ENCODE assay signal across 21 cellular contexts in genomic region chr19:42367929-42368328, GRCh38. TPM values are rescaled to one million over a fixed set of nuclear protein-coding genes. Genes with fewer than 3 reads are reported as not detected.
A peak's percentile ranks its signal among the peaks of the same experiment; 100 is the strongest.
DNase-seq lines count a peak whose midpoint lies in the region; ATAC-seq, FAIRE-seq and TF ChIP-seq lines count a peak whose summit lies in the region.
"Had no signal": no experiment of that assay in that cellular context is flagged by ENCODE, and none has a peak within 500 bp of the region (broad histone marks: within the 10 kb centered on the region; RNA-seq: fewer than 3 reads in every experiment).

No MANE protein-coding gene starts in this region.

- peaks cover 5 to 13% (median 6%) of the 10 kb centered on the region in 4 experiments; a peak in 7 of 8 replicates for H3K36me3 ChIP-seq in H1 (ENCODE audit: control insufficient read depth in 2 of 4, insufficient read depth in 4 of 4, low read length in 3 of 4)

- no peak overlapping the region for H3K4me3 Mint-ChIP-seq in stimulated activated naive CD8-positive, alpha-beta T cell treated with anti-CD3 and anti-CD28 coated beads, Interleukin-15, amount 100 ng/mL, for 72 hours
- H3K4me3 Mint-ChIP-seq in memory B cell (no peak overlapping the region), HFFc6 (no peak overlapping the region)
- H3K4me3 Mint-ChIP-seq in stimulated activated naive B cell treated with anti-CD40 and anti-IgM and Interleukin-4, amounts not matched to agents 10 μg/mL and 1 μg/mL and 100 μg/mL, for 72 hours, result no peak overlapping the region
- H3K4me3 Mint-ChIP-seq: CD4-positive, alpha-beta memory T cell; H9 had no signal

- H3K27ac ChIP-seq in H1 (ENCODE audit: low read depth, low read length), result no peak overlapping the region
- H3K27ac ChIP-seq: GM23248 had no signal

- no peak for ATAC-seq in stimulated activated naive CD8-positive, alpha-beta T cell treated with anti-CD3 and anti-CD28 coated beads, Interleukin-15, amount 100 ng/mL, for 72 hours
- no peak for ATAC-seq in stimulated activated naive CD8-positive, alpha-beta T cell treated with anti-CD3 and anti-CD28 coated beads, Interleukin-15, Interleukin-2, amounts not matched to agents 100 U/mL and 50 U/mL, for 24 hours
- ATAC-seq in memory B cell (ENCODE audit: low read depth) (no peak), SK-N-SH treated with all-trans-retinoic acid at 6 μM for 48 hours (no peak), sciatic nerve (no peak)
- no peak for ATAC-seq in stimulated activated naive B cell treated with anti-CD40 and anti-IgM and Interleukin-4, amounts not matched to agents 10 μg/mL and 1 μg/mL and 100 μg/mL, for 72 hours (replicated peaks)
- ATAC-seq: HCT116 had no signal

- no peak for TF ChIP-seq RAD21 in H1 (IDR thresholded peaks at IDR 0.05 in 1 of 2, conservative IDR thresholded peaks at IDR 0.05 in 1 of 2; ENCODE audit: low read depth in 2 of 2, low read length in 2 of 2)

- no peaks in the 10 kb centered on the region for H3K79me2 ChIP-seq in H1 (ENCODE audit: control insufficient read depth in 1 of 2, insufficient read depth in 2 of 2, low read length in 2 of 2)

- H3K36me3 Mint-ChIP-seq in memory B cell, result peaks cover 5% of the 10 kb centered on the region
- peaks cover 24 to 50% of the 10 kb centered on the region in 2 donors for H3K36me3 Mint-ChIP-seq in stimulated activated naive B cell treated with anti-CD40 and anti-IgM and Interleukin-4, amounts not matched to agents 10 μg/mL and 1 μg/mL and 100 μg/mL, for 72 hours
- peaks cover 34% of the 10 kb centered on the region for H3K36me3 Mint-ChIP-seq in HFFc6 (ENCODE audit: low read depth)

- H4K5ac ChIP-seq in H1 (ENCODE audit: insufficient read length, low read depth, low read length), result no peak overlapping the region

- H3K4me1 Mint-ChIP-seq in stimulated activated naive CD8-positive, alpha-beta T cell treated with anti-CD3 and anti-CD28 coated beads, Interleukin-15, amount 100 ng/mL, for 72 hours, result no peaks in the 10 kb centered on the region
- H3K4me1 Mint-ChIP-seq in memory B cell (peaks cover 51% of the 10 kb centered on the region), HFFc6 (ENCODE audit: low read depth) (peaks cover 14% of the 10 kb centered on the region)
- peaks cover 47 to 75% of the 10 kb centered on the region in 2 donors for H3K4me1 Mint-ChIP-seq in stimulated activated naive B cell treated with anti-CD40 and anti-IgM and Interleukin-4, amounts not matched to agents 10 μg/mL and 1 μg/mL and 100 μg/mL, for 72 hours

- H4K91ac ChIP-seq in H1 (replicated peaks; ENCODE audit: insufficient read length, low read length), result no peak overlapping the region

- H3K4me3 ChIP-seq in H1 (ENCODE audit: extremely low read depth in 1 of 4, insufficient read depth in 2 of 4, low read depth in 3 of 4, low read length in 4 of 4), result no peak overlapping the region
- H3K4me3 ChIP-seq: GM23248 had no signal

- H4K20me1 ChIP-seq in H1 (replicated peaks in 1 of 2; ENCODE audit: control insufficient read depth in 1 of 2, insufficient read depth in 2 of 2, low read length in 2 of 2), result no peaks in the 10 kb centered on the region

- H2AK5ac ChIP-seq in H1 (ENCODE audit: low read depth, low read length), result no peak overlapping the region

- FAIRE-seq in H1 (lab: Jason Lieb, UNC), result no peak
- FAIRE-seq: G401.6, GM12892, GM19239 had no signal

- H2BK15ac ChIP-seq in H1 (ENCODE audit: low read length), result no peak overlapping the region

- peaks cover 2% of the 10 kb centered on the region for H3K79me1 ChIP-seq in H1 (ENCODE audit: low read depth, low read length)

- H3K27me3 Mint-ChIP-seq in stimulated activated naive CD8-positive, alpha-beta T cell treated with anti-CD3 and anti-CD28 coated beads, Interleukin-15, amount 100 ng/mL, for 72 hours, result no peaks in the 10 kb centered on the region
- H3K27me3 Mint-ChIP-seq in memory B cell, result no peaks in the 10 kb centered on the region
- no peaks in the 10 kb centered on the region for H3K27me3 Mint-ChIP-seq in stimulated activated naive B cell treated with anti-CD40 and anti-IgM and Interleukin-4, amounts not matched to agents 10 μg/mL and 1 μg/mL and 100 μg/mL, for 72 hours
- H3K27me3 Mint-ChIP-seq in HFFc6 (ENCODE audit: insufficient read depth), result peaks cover 2% of the 10 kb centered on the region; the same call in 1 of the 2 replicates
- H3K27me3 Mint-ChIP-seq: CD4-positive, alpha-beta memory T cell had no signal

- 94% methylated on average over 4 of the region's 4 CpGs; no CpG with 5 or more reads in 1 of the 2 experiments for WGBS in H1 (ENCODE audit: extremely low coverage in 1 of 2, insufficient coverage in 1 of 2, insufficient read length in 1 of 2, insufficient replicate concordance in 2 of 2, low coverage in 1 of 2, low lambda C conversion rate in 2 of 2, missing lambda C conversion rate in 1 of 2), 2 experiments

- peaks cover 0 to 6% of the 10 kb centered on the region in 2 experiments; a peak in 1 of 4 replicates for H3K9me3 ChIP-seq in H1 (ENCODE audit: insufficient read depth in 2 of 2, low read depth in 1 of 2, low read length in 1 of 2)
- H3K9me3 ChIP-seq: Caco-2 had no signal

- H3K9me3 Mint-ChIP-seq in stimulated activated naive CD8-positive, alpha-beta T cell treated with anti-CD3 and anti-CD28 coated beads, Interleukin-15, amount 100 ng/mL, for 72 hours, result peaks cover 0 to 6% of the 10 kb centered on the region in 2 donors
- peaks cover 1% of the 10 kb centered on the region for H3K9me3 Mint-ChIP-seq in memory B cell
- H3K9me3 Mint-ChIP-seq in stimulated activated naive B cell treated with anti-CD40 and anti-IgM and Interleukin-4, amounts not matched to agents 10 μg/mL and 1 μg/mL and 100 μg/mL, for 72 hours, result peaks cover 8 to 15% of the 10 kb centered on the region in 2 donors
- no peaks in the 10 kb centered on the region for H3K9me3 Mint-ChIP-seq in HFFc6

- H3K4me2 ChIP-seq in H1 (ENCODE audit: insufficient read depth in 1 of 2, low read depth in 2 of 2, low read length in 2 of 2), result no peak overlapping the region

- no peak overlapping the region for H3K23ac ChIP-seq in H1 (ENCODE audit: insufficient read length)

- CTCF ChIA-PET in H1 (lab: Charles Lee; ENCODE audit: partially characterized antibody), result interaction anchor here (0.6 to 1.3 kb wide), 4 partner anchors 11 to 259 kb away, joined by 3 to 4 read pairs (median 3); no protein-coding TSS in a partner anchor

- H3K18ac ChIP-seq in H1 (ENCODE audit: extremely low read depth, low read length), result 0 out of 2 replicates have a peak overlapping the region, but pooled peaks have one; percentile 24

- H2BK120ac ChIP-seq in H1 (replicated peaks; ENCODE audit: low read depth, low read length), result no peak overlapping the region

- H2BK12ac ChIP-seq in H1 (ENCODE audit: low read depth, low read length), result peak overlapping the region; percentile 6; the same call in 1 of the 2 replicates

- no peak for TF ChIP-seq EP300 in H1 (IDR thresholded peaks at IDR 0.05; ENCODE audit: borderline replicate concordance in 1 of 2, low read depth in 2 of 2, low read length in 2 of 2)

- no peak overlapping the region; the same call in 1 of the 2 replicates for H2BK20ac ChIP-seq in H1 (ENCODE audit: low read length)

- DNase-seq in stimulated activated naive CD8-positive, alpha-beta T cell treated with anti-CD3 and anti-CD28 coated beads, Interleukin-15, amount 100 ng/mL, for 72 hours, result no peak
- no peak for DNase-seq in stimulated activated naive CD8-positive, alpha-beta T cell treated with anti-CD3 and anti-CD28 coated beads, Interleukin-15, Interleukin-2, amounts not matched to agents 100 U/mL and 50 U/mL, for 24 hours
- DNase-seq in H1 (ENCODE audit: low read depth in 1 of 2, low spot score in 2 of 2) (no peak), memory B cell (ENCODE audit: low spot score in 2 of 2) (no peak), HFFc6 (no peak), sciatic nerve (ENCODE audit: low spot score) (no peak)
- DNase-seq in stimulated activated naive B cell treated with anti-CD40 and anti-IgM and Interleukin-4, amounts not matched to agents 10 μg/mL and 1 μg/mL and 100 μg/mL, for 72 hours, result no peak
- DNase-seq: C1 segment of cervical spinal cord; Caco-2; CD4-positive, alpha-beta memory T cell; DMS153; DND-41; GM23248; H9 had no signal

- no peak overlapping the region for H2AFZ ChIP-seq in H1 (ENCODE audit: low read length)
- H2AFZ ChIP-seq: GM23248 had no signal

- no peaks in the 10 kb centered on the region; the same call in 1 of the 2 replicates for H3K23me2 ChIP-seq in H1 (ENCODE audit: low read depth, low read length)

- H3K27ac Mint-ChIP-seq in stimulated activated naive CD8-positive, alpha-beta T cell treated with anti-CD3 and anti-CD28 coated beads, Interleukin-15, amount 100 ng/mL, for 72 hours, result peak overlapping the region; percentile 3 to 76
- H3K27ac Mint-ChIP-seq in memory B cell (peak overlapping the region; percentile 28), HFFc6 (no peak overlapping the region)
- H3K27ac Mint-ChIP-seq in stimulated activated naive B cell treated with anti-CD40 and anti-IgM and Interleukin-4, amounts not matched to agents 10 μg/mL and 1 μg/mL and 100 μg/mL, for 72 hours, result peak overlapping the region; percentile 2

- intact Hi-C loops in sciatic nerve (cut with DNase I), result no loop called here

- POLR2A ChIA-PET in H1 (lab: Charles Lee; ENCODE audit: partially characterized antibody), result interaction anchor here (1.2 kb wide), 1 partner anchor 14 kb away, joined by 4 read pairs; no protein-coding TSS in a partner anchor

- H4K8ac ChIP-seq in H1 (ENCODE audit: extremely low read depth, insufficient read depth, low read length), result no peak overlapping the region

- no peak overlapping the region for H3K4ac ChIP-seq in H1 (replicated peaks; ENCODE audit: insufficient read length, low read depth, low read length)

- H3K4me1 ChIP-seq in H1 (replicated peaks in 1 of 4; ENCODE audit: control insufficient read depth in 3 of 4, insufficient read depth in 4 of 4, low read length in 3 of 4), result peaks cover 7 to 31% (median 22%) of the 10 kb centered on the region in 4 experiments
- H3K4me1 ChIP-seq: Caco-2 had no signal

- TF ChIP-seq POLR2A in H1 (IDR thresholded peaks at IDR 0.05; ENCODE audit: control extremely low read depth in 1 of 2, low read depth in 2 of 2, low read length in 2 of 2), result no peak

- no peak for TF ChIP-seq CTCF in H1 (IDR thresholded peaks at IDR 0.05; ENCODE audit: control extremely low read depth in 1 of 3, insufficient read depth in 1 of 3, low read depth in 1 of 3, low read length in 3 of 3)
- TF ChIP-seq CTCF in HFFc6 (IDR thresholded peaks at IDR 0.05), result no peak

- no peak overlapping the region for H3K9ac ChIP-seq in H1 (replicated peaks in 1 of 4; ENCODE audit: extremely low read depth in 1 of 4, low read depth in 3 of 4, low read length in 3 of 4)
- H3K9ac ChIP-seq: GM23248 had no signal

- no peak overlapping the region for H3K14ac ChIP-seq in H1 (ENCODE audit: insufficient read length)

- H3K27me3 ChIP-seq in H1 (replicated peaks in 1 of 4; ENCODE audit: control insufficient read depth in 3 of 4, extremely low read depth in 1 of 4, insufficient read depth in 3 of 4, low read length in 3 of 4), result no peaks in the 10 kb centered on the region

- no peak overlapping the region for H3K56ac ChIP-seq in H1 (replicated peaks; ENCODE audit: insufficient read length, low read depth, low read length)

- 0 out of 2 replicates have a peak overlapping the region, but pooled peaks have one; percentile 84 for H2BK5ac ChIP-seq in H1 (ENCODE audit: low read depth, low read length)

RNA-seq across cellular contexts. Expression of gene CNFN, which starts 22.2 kb away (rescaled TPM):
- 8.9 and 12.6 TPM in 2 replicates for total RNA-seq in H1 (2021; fragmentation: NEBNext Ultra II Directional; extraction: Animal tissue kit (Norgen Biotek cat#: 25700))
- polyA plus RNA-seq in H1 (2011; rRNA removed), result 31.5 and 54.3 TPM in 2 replicates
- polyA plus RNA-seq in H1 (2011; cell fraction: cytosol; rRNA removed), result 22.7 TPM
- 26.0 TPM for polyA plus RNA-seq in H1 (2011; cell fraction: nucleus; rRNA removed)
- polyA plus RNA-seq in H1 (2012, experiment 1 of 2), result 9.3 to 41.6 TPM (median 27.4 TPM) in 4 replicates
- 6.6 TPM for polyA plus RNA-seq in H1 (2012, experiment 2 of 2)
- 39.2 TPM for polyA plus RNA-seq in H1 (2013, experiment 1 of 2)
- 41.9 TPM for polyA plus RNA-seq in H1 (2013, experiment 2 of 2)
- polyA minus RNA-seq in H1 (2011; rRNA and poly(A)+ RNA removed), result 3.0 TPM in 2 replicates
- polyA minus RNA-seq in H1 (2011; cell fraction: cytosol; rRNA and poly(A)+ RNA removed), result 7.1 TPM
- polyA minus RNA-seq in H1 (2011; cell fraction: nucleus; rRNA and poly(A)+ RNA removed), result 4.8 TPM
- total RNA-seq in HFFc6 (2021; fragmentation: NEBNext Ultra II Directional; extraction: Animal tissue kit (Norgen Biotek cat#: 25700)), result under 1 TPM; 0.48 to 0.80 (median 0.68) TPM
- total RNA-seq in sciatic nerve, result 0.76 TPM
- total RNA-seq: A673; CD4-positive, alpha-beta memory T cell; GM23248 had no signal

RNA-seq across cellular contexts. Expression of gene MEGF8, which starts 42.5 kb away (rescaled TPM):
- 22.3 and 23.7 TPM in 2 replicates for total RNA-seq in H1 (2021; fragmentation: NEBNext Ultra II Directional; extraction: Animal tissue kit (Norgen Biotek cat#: 25700))
- polyA plus RNA-seq in H1 (2011; rRNA removed), result 13.0 and 22.9 TPM in 2 replicates
- polyA plus RNA-seq in H1 (2011; cell fraction: cytosol; rRNA removed), result 14.4 TPM
- 36.3 TPM for polyA plus RNA-seq in H1 (2011; cell fraction: nucleus; rRNA removed)
- 19.5 to 28.0 TPM (median 24.5 TPM) in 4 replicates for polyA plus RNA-seq in H1 (2012, experiment 1 of 2)
- polyA plus RNA-seq in H1 (2012, experiment 2 of 2), result 17.4 TPM
- polyA plus RNA-seq in H1 (2013, experiment 1 of 2), result 25.0 TPM
- polyA plus RNA-seq in H1 (2013, experiment 2 of 2), result 20.5 TPM
- polyA minus RNA-seq in H1 (2011; rRNA and poly(A)+ RNA removed), result 12.0 and 12.8 TPM in 2 replicates
- polyA minus RNA-seq in H1 (2011; cell fraction: cytosol; rRNA and poly(A)+ RNA removed), result 27.8 TPM
- polyA minus RNA-seq in H1 (2011; cell fraction: nucleus; rRNA and poly(A)+ RNA removed), result 24.9 TPM
- 10 to 100 TPM; 17.7 to 23.6 (median 18.8) TPM for total RNA-seq in HFFc6 (2021; fragmentation: NEBNext Ultra II Directional; extraction: Animal tissue kit (Norgen Biotek cat#: 25700))
- total RNA-seq in sciatic nerve, result 35.1 TPM

RNA-seq across cellular contexts. Expression of gene TMEM145, which starts 54.8 kb away (rescaled TPM):
- total RNA-seq in H1 (2021; fragmentation: NEBNext Ultra II Directional; extraction: Animal tissue kit (Norgen Biotek cat#: 25700)), result 4.7 and 5.0 TPM in 2 replicates
- polyA plus RNA-seq in H1 (2011; rRNA removed), result 2.3 and 4.5 TPM in 2 replicates
- polyA plus RNA-seq in H1 (2011; cell fraction: cytosol; rRNA removed), result 2.1 TPM
- polyA plus RNA-seq in H1 (2011; cell fraction: nucleus; rRNA removed), result 19.4 TPM
- polyA plus RNA-seq in H1 (2012, experiment 1 of 2), result 7.2 to 10.4 TPM (median 8.4 TPM) in 4 replicates
- 6.6 TPM for polyA plus RNA-seq in H1 (2012, experiment 2 of 2)
- polyA plus RNA-seq in H1 (2013, experiment 1 of 2), result 6.3 TPM
- 5.4 TPM for polyA plus RNA-seq in H1 (2013, experiment 2 of 2)
- 7.5 and 11.1 TPM in 2 replicates for polyA minus RNA-seq in H1 (2011; rRNA and poly(A)+ RNA removed)
- polyA minus RNA-seq in H1 (2011; cell fraction: cytosol; rRNA and poly(A)+ RNA removed), result 3.3 TPM
- polyA minus RNA-seq in H1 (2011; cell fraction: nucleus; rRNA and poly(A)+ RNA removed), result 8.0 TPM
- total RNA-seq in HFFc6 (2021; fragmentation: NEBNext Ultra II Directional; extraction: Animal tissue kit (Norgen Biotek cat#: 25700)), result under 1 TPM; 0.12 to 0.47 (median 0.34) TPM
- total RNA-seq in sciatic nerve, result not detected
- total RNA-seq: A172; CD4-positive, alpha-beta memory T cell; GM23248 had no signal
- polyA plus RNA-seq: CD4-positive, alpha-beta memory T cell; GM23248 had no signal

RNA-seq across cellular contexts. Expression of gene LIPE, which starts 59.3 kb away (rescaled TPM):
- total RNA-seq in H1 (2021; fragmentation: NEBNext Ultra II Directional; extraction: Animal tissue kit (Norgen Biotek cat#: 25700)), result 12.5 and 15.9 TPM in 2 replicates
- polyA plus RNA-seq in H1 (2011; rRNA removed), result 8.7 and 17.0 TPM in 2 replicates
- polyA plus RNA-seq in H1 (2011; cell fraction: cytosol; rRNA removed), result 10.3 TPM
- 15.3 TPM for polyA plus RNA-seq in H1 (2011; cell fraction: nucleus; rRNA removed)
- 5.6 to 13.0 TPM (median 9.4 TPM) in 4 replicates for polyA plus RNA-seq in H1 (2012, experiment 1 of 2)
- polyA plus RNA-seq in H1 (2012, experiment 2 of 2), result 5.2 TPM
- polyA plus RNA-seq in H1 (2013, experiment 1 of 2), result 6.4 TPM
- 5.8 TPM for polyA plus RNA-seq in H1 (2013, experiment 2 of 2)
- 3.5 and 7.4 TPM in 2 replicates for polyA minus RNA-seq in H1 (2011; rRNA and poly(A)+ RNA removed)
- polyA minus RNA-seq in H1 (2011; cell fraction: cytosol; rRNA and poly(A)+ RNA removed), result 10.0 TPM
- 18.8 TPM for polyA minus RNA-seq in H1 (2011; cell fraction: nucleus; rRNA and poly(A)+ RNA removed)
- 1 to 10 TPM; 4.7 to 9.2 (median 7.1) TPM for total RNA-seq in HFFc6 (2021; fragmentation: NEBNext Ultra II Directional; extraction: Animal tissue kit (Norgen Biotek cat#: 25700))
- total RNA-seq in sciatic nerve, result 34.0 TPM
- total RNA-seq: A172 had no signal
